1 cellular context compared by ENCODE assay signal in the genomic region with DNA sequence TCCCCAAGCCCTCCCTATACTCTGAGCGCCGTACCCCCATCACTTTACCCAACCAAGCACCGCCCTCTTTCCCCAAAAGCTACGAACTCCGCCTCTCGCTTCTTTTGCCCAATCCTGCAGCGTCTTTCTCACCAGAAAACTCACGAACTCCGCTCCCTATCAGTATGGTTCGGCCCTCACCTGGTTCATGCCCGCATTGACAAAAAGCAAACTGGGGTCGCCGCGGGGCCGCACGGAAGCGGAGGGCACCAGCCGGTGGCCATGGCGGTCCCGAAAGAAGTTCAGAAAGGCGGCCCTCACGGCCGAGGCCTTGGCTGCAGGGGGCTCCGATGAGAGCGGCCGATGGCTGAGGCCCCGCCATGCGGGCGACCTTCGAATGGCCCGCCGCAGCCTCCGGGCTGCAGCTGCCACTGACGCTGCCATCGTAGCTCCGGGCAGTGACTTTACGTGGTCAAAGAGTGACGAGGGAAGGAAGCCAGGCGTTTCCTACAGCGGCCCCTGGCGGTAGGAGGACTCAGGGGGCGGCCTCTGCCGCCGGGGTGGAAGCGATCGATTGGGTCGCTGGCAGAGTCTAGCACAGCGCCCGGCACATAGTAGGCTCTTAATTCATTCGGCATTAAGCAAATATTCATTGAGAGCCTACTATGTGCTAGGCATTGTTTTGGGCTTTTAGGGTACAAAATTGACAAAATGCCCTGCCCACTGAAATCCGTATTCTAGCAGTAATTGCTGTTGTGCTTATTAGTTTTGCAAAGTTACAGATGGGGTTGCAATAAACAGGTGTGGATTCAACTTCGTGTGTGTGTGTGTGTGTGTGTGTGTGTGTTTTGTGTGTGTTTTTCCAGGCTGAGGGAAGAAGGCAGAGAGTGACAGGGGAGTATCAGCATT.
TF ChIP-seq lines count a peak whose summit lies in the region.

A gene (minus strand): TSS at position 447 of the 888 bp plus-strand sequence. CDS start 24 bp downstream, at position 423.

TF ChIP-seq in HEK293, 187 proteins besides CTCF, POLR2A, EP300 and RAD21 (continued from another document and continues in another):
- peak; percentile 29; the same call in 1 of the 2 replicates for TF ChIP-seq EGR2 (tag by site-specific recombination; IDR thresholded peaks at IDR 0.05; ENCODE audit: low read depth)
- TF ChIP-seq ZNF623 (tag by site-specific recombination; IDR thresholded peaks at IDR 0.05): peak; percentile 45; the same call in 1 of the 2 replicates
- TF ChIP-seq, protein P1, sequence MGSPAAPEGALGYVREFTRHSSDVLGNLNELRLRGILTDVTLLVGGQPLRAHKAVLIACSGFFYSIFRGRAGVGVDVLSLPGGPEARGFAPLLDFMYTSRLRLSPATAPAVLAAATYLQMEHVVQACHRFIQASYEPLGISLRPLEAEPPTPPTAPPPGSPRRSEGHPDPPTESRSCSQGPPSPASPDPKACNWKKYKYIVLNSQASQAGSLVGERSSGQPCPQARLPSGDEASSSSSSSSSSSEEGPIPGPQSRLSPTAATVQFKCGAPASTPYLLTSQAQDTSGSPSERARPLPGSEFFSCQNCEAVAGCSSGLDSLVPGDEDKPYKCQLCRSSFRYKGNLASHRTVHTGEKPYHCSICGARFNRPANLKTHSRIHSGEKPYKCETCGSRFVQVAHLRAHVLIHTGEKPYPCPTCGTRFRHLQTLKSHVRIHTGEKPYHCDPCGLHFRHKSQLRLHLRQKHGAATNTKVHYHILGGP (tag by site-specific recombination; IDR thresholded peaks at IDR 0.05): peak; percentile 53; the same call in 1 of the 2 replicates
- peak; percentile 85 for TF ChIP-seq KLF8 (tag by site-specific recombination; IDR thresholded peaks at IDR 0.05)
- peak; percentile 83; the same call in 1 of the 2 replicates for TF ChIP-seq ZNF610 (tag by site-specific recombination; IDR thresholded peaks at IDR 0.05; ENCODE audit: borderline replicate concordance)
- TF ChIP-seq HOXA7 (CRISPR knock-in tag; IDR thresholded peaks at IDR 0.05; ENCODE audit: borderline replicate concordance): peak; percentile 48; the same call in 1 of the 2 replicates
- peak; percentile 99 for TF ChIP-seq ZFP37 (tag by site-specific recombination; IDR thresholded peaks at IDR 0.05)
- TF ChIP-seq ZNF596 (tag by site-specific recombination; IDR thresholded peaks at IDR 0.05): no peak
- no peak for TF ChIP-seq ZNF624 (tag by site-specific recombination; IDR thresholded peaks at IDR 0.05)
- peak; percentile 90 for TF ChIP-seq ZNF629 (tag by site-specific recombination; IDR thresholded peaks at IDR 0.05)
- TF ChIP-seq, protein P2, sequence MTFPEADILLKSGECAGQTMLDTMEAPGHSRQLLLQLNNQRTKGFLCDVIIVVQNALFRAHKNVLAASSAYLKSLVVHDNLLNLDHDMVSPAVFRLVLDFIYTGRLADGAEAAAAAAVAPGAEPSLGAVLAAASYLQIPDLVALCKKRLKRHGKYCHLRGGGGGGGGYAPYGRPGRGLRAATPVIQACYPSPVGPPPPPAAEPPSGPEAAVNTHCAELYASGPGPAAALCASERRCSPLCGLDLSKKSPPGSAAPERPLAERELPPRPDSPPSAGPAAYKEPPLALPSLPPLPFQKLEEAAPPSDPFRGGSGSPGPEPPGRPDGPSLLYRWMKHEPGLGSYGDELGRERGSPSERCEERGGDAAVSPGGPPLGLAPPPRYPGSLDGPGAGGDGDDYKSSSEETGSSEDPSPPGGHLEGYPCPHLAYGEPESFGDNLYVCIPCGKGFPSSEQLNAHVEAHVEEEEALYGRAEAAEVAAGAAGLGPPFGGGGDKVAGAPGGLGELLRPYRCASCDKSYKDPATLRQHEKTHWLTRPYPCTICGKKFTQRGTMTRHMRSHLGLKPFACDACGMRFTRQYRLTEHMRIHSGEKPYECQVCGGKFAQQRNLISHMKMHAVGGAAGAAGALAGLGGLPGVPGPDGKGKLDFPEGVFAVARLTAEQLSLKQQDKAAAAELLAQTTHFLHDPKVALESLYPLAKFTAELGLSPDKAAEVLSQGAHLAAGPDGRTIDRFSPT (tag by site-specific recombination; IDR thresholded peaks at IDR 0.05): peak; percentile 99
- 0 out of 2 replicates have a peak, but pooled peaks have one; percentile 55 for TF ChIP-seq ZNF558 (tag by site-specific recombination; IDR thresholded peaks at IDR 0.05)
- TF ChIP-seq TRIM28 (IDR thresholded peaks at IDR 0.05; ENCODE audit: borderline replicate concordance, low read length): peak; percentile 58; the same call in 1 of the 2 replicates
- TF ChIP-seq, protein P3, sequence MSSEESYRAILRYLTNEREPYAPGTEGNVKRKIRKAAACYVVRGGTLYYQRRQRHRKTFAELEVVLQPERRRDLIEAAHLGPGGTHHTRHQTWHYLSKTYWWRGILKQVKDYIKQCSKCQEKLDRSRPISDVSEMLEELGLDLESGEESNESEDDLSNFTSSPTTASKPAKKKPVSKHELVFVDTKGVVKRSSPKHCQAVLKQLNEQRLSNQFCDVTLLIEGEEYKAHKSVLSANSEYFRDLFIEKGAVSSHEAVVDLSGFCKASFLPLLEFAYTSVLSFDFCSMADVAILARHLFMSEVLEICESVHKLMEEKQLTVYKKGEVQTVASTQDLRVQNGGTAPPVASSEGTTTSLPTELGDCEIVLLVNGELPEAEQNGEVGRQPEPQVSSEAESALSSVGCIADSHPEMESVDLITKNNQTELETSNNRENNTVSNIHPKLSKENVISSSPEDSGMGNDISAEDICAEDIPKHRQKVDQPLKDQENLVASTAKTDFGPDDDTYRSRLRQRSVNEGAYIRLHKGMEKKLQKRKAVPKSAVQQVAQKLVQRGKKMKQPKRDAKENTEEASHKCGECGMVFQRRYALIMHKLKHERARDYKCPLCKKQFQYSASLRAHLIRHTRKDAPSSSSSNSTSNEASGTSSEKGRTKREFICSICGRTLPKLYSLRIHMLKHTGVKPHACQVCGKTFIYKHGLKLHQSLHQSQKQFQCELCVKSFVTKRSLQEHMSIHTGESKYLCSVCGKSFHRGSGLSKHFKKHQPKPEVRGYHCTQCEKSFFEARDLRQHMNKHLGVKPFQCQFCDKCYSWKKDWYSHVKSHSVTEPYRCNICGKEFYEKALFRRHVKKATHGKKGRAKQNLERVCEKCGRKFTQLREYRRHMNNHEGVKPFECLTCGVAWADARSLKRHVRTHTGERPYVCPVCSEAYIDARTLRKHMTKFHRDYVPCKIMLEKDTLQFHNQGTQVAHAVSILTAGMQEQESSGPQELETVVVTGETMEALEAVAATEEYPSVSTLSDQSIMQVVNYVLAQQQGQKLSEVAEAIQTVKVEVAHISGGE (tag by site-specific recombination; conservative IDR thresholded peaks at IDR 0.05; ENCODE audit: low read depth): peak; percentile 41; the same call in 1 of the 2 replicates
- TF ChIP-seq, protein P4, sequence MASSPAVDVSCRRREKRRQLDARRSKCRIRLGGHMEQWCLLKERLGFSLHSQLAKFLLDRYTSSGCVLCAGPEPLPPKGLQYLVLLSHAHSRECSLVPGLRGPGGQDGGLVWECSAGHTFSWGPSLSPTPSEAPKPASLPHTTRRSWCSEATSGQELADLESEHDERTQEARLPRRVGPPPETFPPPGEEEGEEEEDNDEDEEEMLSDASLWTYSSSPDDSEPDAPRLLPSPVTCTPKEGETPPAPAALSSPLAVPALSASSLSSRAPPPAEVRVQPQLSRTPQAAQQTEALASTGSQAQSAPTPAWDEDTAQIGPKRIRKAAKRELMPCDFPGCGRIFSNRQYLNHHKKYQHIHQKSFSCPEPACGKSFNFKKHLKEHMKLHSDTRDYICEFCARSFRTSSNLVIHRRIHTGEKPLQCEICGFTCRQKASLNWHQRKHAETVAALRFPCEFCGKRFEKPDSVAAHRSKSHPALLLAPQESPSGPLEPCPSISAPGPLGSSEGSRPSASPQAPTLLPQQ (tag by site-specific recombination; IDR thresholded peaks at IDR 0.05): peak; percentile 90; the same call in 1 of the 2 replicates
- TF ChIP-seq, protein P5, sequence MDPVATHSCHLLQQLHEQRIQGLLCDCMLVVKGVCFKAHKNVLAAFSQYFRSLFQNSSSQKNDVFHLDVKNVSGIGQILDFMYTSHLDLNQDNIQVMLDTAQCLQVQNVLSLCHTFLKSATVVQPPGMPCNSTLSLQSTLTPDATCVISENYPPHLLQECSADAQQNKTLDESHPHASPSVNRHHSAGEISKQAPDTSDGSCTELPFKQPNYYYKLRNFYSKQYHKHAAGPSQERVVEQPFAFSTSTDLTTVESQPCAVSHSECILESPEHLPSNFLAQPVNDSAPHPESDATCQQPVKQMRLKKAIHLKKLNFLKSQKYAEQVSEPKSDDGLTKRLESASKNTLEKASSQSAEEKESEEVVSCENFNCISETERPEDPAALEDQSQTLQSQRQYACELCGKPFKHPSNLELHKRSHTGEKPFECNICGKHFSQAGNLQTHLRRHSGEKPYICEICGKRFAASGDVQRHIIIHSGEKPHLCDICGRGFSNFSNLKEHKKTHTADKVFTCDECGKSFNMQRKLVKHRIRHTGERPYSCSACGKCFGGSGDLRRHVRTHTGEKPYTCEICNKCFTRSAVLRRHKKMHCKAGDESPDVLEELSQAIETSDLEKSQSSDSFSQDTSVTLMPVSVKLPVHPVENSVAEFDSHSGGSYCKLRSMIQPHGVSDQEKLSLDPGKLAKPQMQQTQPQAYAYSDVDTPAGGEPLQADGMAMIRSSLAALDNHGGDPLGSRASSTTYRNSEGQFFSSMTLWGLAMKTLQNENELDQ (tag by site-specific recombination; IDR thresholded peaks at IDR 0.05; ENCODE audit: low read depth): no peak
- TF ChIP-seq YY1 (tag by site-specific recombination; IDR thresholded peaks at IDR 0.05): peak; percentile 97
- TF ChIP-seq ZNF174 (tag by site-specific recombination; IDR thresholded peaks at IDR 0.05): 0 out of 2 replicates have a peak, but pooled peaks have one; percentile 72
- TF ChIP-seq, protein P6, sequence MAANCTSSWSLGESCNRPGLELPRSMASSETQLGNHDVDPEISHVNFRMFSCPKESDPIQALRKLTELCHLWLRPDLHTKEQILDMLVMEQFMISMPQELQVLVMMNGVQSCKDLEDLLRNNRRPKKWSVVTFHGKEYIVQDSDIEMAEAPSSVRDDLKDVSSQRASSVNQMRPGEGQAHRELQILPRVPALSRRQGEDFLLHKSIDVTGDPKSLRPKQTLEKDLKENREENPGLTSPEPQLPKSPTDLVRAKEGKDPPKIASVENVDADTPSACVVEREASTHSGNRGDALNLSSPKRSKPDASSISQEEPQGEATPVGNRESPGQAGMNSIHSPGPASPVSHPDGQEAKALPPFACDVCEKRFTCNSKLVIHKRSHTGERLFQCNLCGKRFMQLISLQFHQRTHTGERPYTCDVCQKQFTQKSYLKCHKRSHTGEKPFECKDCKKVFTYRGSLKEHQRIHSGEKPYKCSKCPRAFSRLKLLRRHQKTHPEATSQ (tag by site-specific recombination; IDR thresholded peaks at IDR 0.05): peak; percentile 92
- TF ChIP-seq ZBTB7A (tag by site-specific recombination; IDR thresholded peaks at IDR 0.05; ENCODE audit: low read depth): peak; percentile 84; the same call in 1 of the 2 replicates
- no peak for TF ChIP-seq MYNN (tag by site-specific recombination; IDR thresholded peaks at IDR 0.05; ENCODE audit: borderline replicate concordance)
- TF ChIP-seq ZNF677 (tag by site-specific recombination; IDR thresholded peaks at IDR 0.05): no peak
- peak; percentile 96 for TF ChIP-seq ZNF2 (tag by site-specific recombination; IDR thresholded peaks at IDR 0.05)
- no peak for TF ChIP-seq TCF7L2 (IDR thresholded peaks at IDR 0.05; ENCODE audit: borderline replicate concordance, low read depth, low read length)
- TF ChIP-seq, protein P7, sequence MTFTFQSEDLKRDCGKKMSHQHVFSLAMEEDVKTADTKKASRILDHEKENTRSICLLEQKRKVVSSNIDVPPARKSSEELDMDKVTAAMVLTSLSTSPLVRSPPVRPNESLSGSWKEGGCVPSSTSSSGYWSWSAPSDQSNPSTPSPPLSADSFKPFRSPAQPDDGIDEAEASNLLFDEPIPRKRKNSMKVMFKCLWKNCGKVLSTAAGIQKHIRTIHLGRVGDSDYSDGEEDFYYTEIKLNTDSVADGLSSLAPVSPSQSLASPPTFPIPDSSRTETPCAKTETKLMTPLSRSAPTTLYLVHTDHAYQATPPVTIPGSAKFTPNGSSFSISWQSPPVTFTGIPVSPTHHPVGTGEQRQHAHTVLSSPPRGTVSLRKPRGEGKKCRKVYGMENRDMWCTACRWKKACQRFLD (tag by site-specific recombination; IDR thresholded peaks at IDR 0.05): no peak
- TF ChIP-seq ZNF16 (tag by site-specific recombination; IDR thresholded peaks at IDR 0.05; ENCODE audit: low read depth): no peak
- TF ChIP-seq ZNF600 (tag by site-specific recombination; IDR thresholded peaks at IDR 0.05): peak; percentile 81
- TF ChIP-seq KLF10 (tag by site-specific recombination; IDR thresholded peaks at IDR 0.05): peak; percentile 55
- no peak for TF ChIP-seq ZNF548 (tag by site-specific recombination; IDR thresholded peaks at IDR 0.05)
- peak; percentile 97 for TF ChIP-seq ZNF324 (tag by site-specific recombination; IDR thresholded peaks at IDR 0.05)
- TF ChIP-seq ZNF707 (tag by site-specific recombination; IDR thresholded peaks at IDR 0.05): no peak
- TF ChIP-seq, protein P8, sequence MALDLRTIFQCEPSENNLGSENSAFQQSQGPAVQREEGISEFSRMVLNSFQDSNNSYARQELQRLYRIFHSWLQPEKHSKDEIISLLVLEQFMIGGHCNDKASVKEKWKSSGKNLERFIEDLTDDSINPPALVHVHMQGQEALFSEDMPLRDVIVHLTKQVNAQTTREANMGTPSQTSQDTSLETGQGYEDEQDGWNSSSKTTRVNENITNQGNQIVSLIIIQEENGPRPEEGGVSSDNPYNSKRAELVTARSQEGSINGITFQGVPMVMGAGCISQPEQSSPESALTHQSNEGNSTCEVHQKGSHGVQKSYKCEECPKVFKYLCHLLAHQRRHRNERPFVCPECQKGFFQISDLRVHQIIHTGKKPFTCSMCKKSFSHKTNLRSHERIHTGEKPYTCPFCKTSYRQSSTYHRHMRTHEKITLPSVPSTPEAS (tag by site-specific recombination; IDR thresholded peaks at IDR 0.05): no peak; the same call in none of the 2 replicates
- TF ChIP-seq ZNF670 (tag by site-specific recombination; IDR thresholded peaks at IDR 0.05; ENCODE audit: low read depth): no peak
- TF ChIP-seq ZFP41 (tag by site-specific recombination; IDR thresholded peaks at IDR 0.05; ENCODE audit: borderline replicate concordance): no peak
- no peak for TF ChIP-seq ZNF266 (tag by site-specific recombination; IDR thresholded peaks at IDR 0.05; ENCODE audit: low read depth)
- TF ChIP-seq ZNF112 (tag by site-specific recombination; IDR thresholded peaks at IDR 0.05): no peak
- TF ChIP-seq ZXDB (tag by site-specific recombination; IDR thresholded peaks at IDR 0.05): peak; percentile 96
- TF ChIP-seq, protein P9, sequence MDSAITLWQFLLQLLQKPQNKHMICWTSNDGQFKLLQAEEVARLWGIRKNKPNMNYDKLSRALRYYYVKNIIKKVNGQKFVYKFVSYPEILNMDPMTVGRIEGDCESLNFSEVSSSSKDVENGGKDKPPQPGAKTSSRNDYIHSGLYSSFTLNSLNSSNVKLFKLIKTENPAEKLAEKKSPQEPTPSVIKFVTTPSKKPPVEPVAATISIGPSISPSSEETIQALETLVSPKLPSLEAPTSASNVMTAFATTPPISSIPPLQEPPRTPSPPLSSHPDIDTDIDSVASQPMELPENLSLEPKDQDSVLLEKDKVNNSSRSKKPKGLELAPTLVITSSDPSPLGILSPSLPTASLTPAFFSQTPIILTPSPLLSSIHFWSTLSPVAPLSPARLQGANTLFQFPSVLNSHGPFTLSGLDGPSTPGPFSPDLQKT (IDR thresholded peaks at IDR 0.05; ENCODE audit: borderline replicate concordance, low read depth, low read length): no peak
- no peak for TF ChIP-seq ZNF138 (tag by site-specific recombination; IDR thresholded peaks at IDR 0.05; ENCODE audit: borderline replicate concordance)
- TF ChIP-seq MEIS1 (CRISPR knock-in tag; IDR thresholded peaks at IDR 0.05; ENCODE audit: borderline replicate concordance): no peak
